Comparison of ENCODE assay signal across 10 cellular contexts in genomic region chr11:70272009-70272408, GRCh38. TPM values are rescaled to one million over a fixed set of nuclear protein-coding genes. Genes with fewer than 3 reads are reported as not detected.
DNase-seq lines count a peak whose midpoint lies in the region; ATAC-seq and TF ChIP-seq lines count a peak whose summit lies in the region.
"Had no signal": no experiment of that assay in that cellular context is flagged by ENCODE, and none has a peak within 500 bp of the region (broad histone marks: within the 10 kb centered on the region; RNA-seq: fewer than 3 reads in every experiment).

No MANE protein-coding gene starts in this region.

- H2BK20ac ChIP-seq in IMR-90 (ENCODE audit: low read depth, low read length): no peak overlapping the region

- peaks cover 32 to 44% (median 33%) of the 10 kb centered on the region in 3 donors for H3K4me1 Mint-ChIP-seq in naive B cell

- no TSS peak for BruUV-seq in IMR-90 (replicated peaks; lab: Mats Ljungman, UMichigan)

- DNase-seq in IMR-90 (no peak), breast epithelium (ENCODE audit: low spot score in 2 of 2) (no peak), naive B cell (no peak), SIG-M5 treated with dmso at 0.1 percent for 504 hours (lab: John Stamatoyannopoulos, UW; ENCODE audit: unreplicated experiment) (no peak), OCI-M1 (lab: John Stamatoyannopoulos, UW) (no peak)
- DNase-seq: GF-D8, NCI-H2029 treated with DMSO at 0.1 percent for 48 hours had no signal

- H3K4me2 ChIP-seq in BLaER1 (peak overlapping the region; percentile 98), IMR-90 (ENCODE audit: low read depth, low read length) (peak overlapping the region; percentile 3; the same call in 1 of the 2 replicates)

- no peak overlapping the region for H2AK9ac ChIP-seq in IMR-90 (replicated peaks; ENCODE audit: low read depth, low read length, poor library complexity)

- WGBS in IMR-90 (ENCODE audit: extremely low coverage in 2 of 2, insufficient read length in 1 of 2), 2 experiments: 89% methylated on average over 3 of the region's 7 CpGs; no CpG with 5 or more reads in 1 of the 2 experiments

- TF ChIP-seq RAD21 in IMR-90 (IDR thresholded peaks at IDR 0.05; ENCODE audit: low read length): no peak

- H3K4me3 ChIP-seq in BLaER1 (no peak overlapping the region), IMR-90 (ENCODE audit: insufficient read depth, low read depth, low read length) (no peak overlapping the region), breast epithelium (peak overlapping the region in 2 of 3 donors; percentile 86 to 98)

- H4K8ac ChIP-seq in IMR-90 (ENCODE audit: low read depth in 2 of 2, low read length in 2 of 2): no peak overlapping the region

- no peak overlapping the region for H2AK5ac ChIP-seq in IMR-90 (ENCODE audit: low read depth, low read length)

- dilution Hi-C loops in IMR-90 (cut with HindIII; ENCODE audit: low sequenced_read_pairs, unreplicated experiment): no loop called here

- no peak overlapping the region for H2BK120ac ChIP-seq in IMR-90 (ENCODE audit: low read depth, low read length)

- H3K4me1 ChIP-seq in BLaER1 (peaks cover 30% of the 10 kb centered on the region), IMR-90 (ENCODE audit: control insufficient read depth, insufficient read depth, low read length) (peaks cover 5% of the 10 kb centered on the region; the same call in 1 of the 2 replicates), breast epithelium (peaks cover 0 to 13% of the 10 kb centered on the region in 2 donors)

- no peaks in the 10 kb centered on the region for H3K27me3 ChIP-seq in BLaER1
- H3K27me3 ChIP-seq in IMR-90 (ENCODE audit: control insufficient read depth, insufficient read depth, low read length): peaks cover 11% of the 10 kb centered on the region
- no peaks in the 10 kb centered on the region for H3K27me3 ChIP-seq in breast epithelium

- ATAC-seq in IMR-90 (ENCODE audit: low read depth) (no peak), naive B cell (ENCODE audit: low read depth in 2 of 2) (no peak), HG03159 (IDR thresholded peaks at IDR 0.05; ENCODE audit: unreplicated experiment) (no peak), HG03342 (IDR thresholded peaks at IDR 0.05; ENCODE audit: unreplicated experiment) (no peak)

- peaks cover 0 to 24% of the 10 kb centered on the region in 2 donors for H3K36me3 Mint-ChIP-seq in naive B cell

- H4K5ac ChIP-seq in IMR-90 (ENCODE audit: low read depth, low read length): no peak overlapping the region

- no peak overlapping the region; the same call in 1 of the 2 replicates for H3K23ac ChIP-seq in IMR-90 (ENCODE audit: low read depth, low read length)

- H3K36me3 ChIP-seq in BLaER1 (peaks cover 46% of the 10 kb centered on the region), IMR-90 (ENCODE audit: control insufficient read depth, insufficient read depth, low read length) (peaks cover 17% of the 10 kb centered on the region), breast epithelium (no peaks in the 10 kb centered on the region)

- no peak overlapping the region for H2BK5ac ChIP-seq in IMR-90 (ENCODE audit: low read depth, low read length, poor library complexity, severe bottlenecking)

- TF ChIP-seq POLR2A in IMR-90 (IDR thresholded peaks at IDR 0.05; ENCODE audit: low read depth, low read length) (no peak), breast epithelium (IDR thresholded peaks at IDR 0.05) (no peak)

- no peak overlapping the region for H3K56ac ChIP-seq in IMR-90 (ENCODE audit: extremely low read depth, insufficient read depth, low read length)

- POLR2A ChIA-PET in IMR-90 (lab: Charles Lee; ENCODE audit: unreplicated experiment): interaction anchor here (0.7 kb wide), 1 partner anchor 1585 kb away, joined by 6 read pairs; no protein-coding TSS in a partner anchor

- TF ChIP-seq CTCF in IMR-90 (conservative IDR thresholded peaks at IDR 0.05; ENCODE audit: low read depth, low read length) (no peak), breast epithelium (IDR thresholded peaks at IDR 0.05) (no peak)

- intact Hi-C loops in IMR-90 (cut with micrococcal nuclease) (loop anchor here (5.0 kb wide), 1 partner anchor 125 kb away; the partner anchor contains the start of gene CTTN), breast epithelium (cut with DNase I; ENCODE audit: low total_unique reads) (loop anchor here (1.0 kb wide), 1 partner anchor 19 kb away; no protein-coding TSS in a partner anchor)

- peaks cover 0 to 21% (median 5%) of the 10 kb centered on the region in 3 donors for H3K27me3 Mint-ChIP-seq in naive B cell

- peaks cover 25 to 49% of the 10 kb centered on the region in 2 experiments for H3K79me1 ChIP-seq in IMR-90 (ENCODE audit: low read depth in 1 of 2, low read length in 2 of 2)

- H3K9me1 ChIP-seq in IMR-90 (ENCODE audit: insufficient read depth, low read length): peaks cover 6% of the 10 kb centered on the region; the same call in 1 of the 2 replicates

- peaks cover 63% of the 10 kb centered on the region for H4K20me1 ChIP-seq in BLaER1
- peaks cover 22% of the 10 kb centered on the region for H4K20me1 ChIP-seq in IMR-90 (ENCODE audit: insufficient read depth, low read length)

- no peak overlapping the region for H3K4ac ChIP-seq in IMR-90 (ENCODE audit: low read depth, low read length)

- no peak overlapping the region for H2AFZ ChIP-seq in IMR-90 (replicated peaks; ENCODE audit: low read length, poor library complexity)

- in situ Hi-C loops in IMR-90 (cut with MboI; ENCODE audit: low sequenced_read_pairs): no loop called here

- CTCF ChIA-PET in IMR-90 (lab: Yijun Ruan, JAX): interaction anchor here (0.5 kb wide), 1 partner anchor 362 kb away, joined by 4 read pairs; no protein-coding TSS in a partner anchor

- H3K18ac ChIP-seq in IMR-90 (ENCODE audit: low read depth, low read length): no peak overlapping the region

- no peak overlapping the region for H2BK15ac ChIP-seq in IMR-90 (ENCODE audit: low read depth, low read length)

- peak overlapping the region; percentile 20; the same call in 1 of the 2 replicates for H3K9ac ChIP-seq in BLaER1
- no peak overlapping the region for H3K9ac ChIP-seq in IMR-90 (ENCODE audit: low read depth, low read length)

- peak overlapping the region in 1 of 6 donors; percentile 24 for H3K27ac Mint-ChIP-seq in naive B cell

- peak overlapping the region in 7 of 8 donors; percentile 57 to 96 (median 81) for H3K4me3 Mint-ChIP-seq in naive B cell

- H3K27ac ChIP-seq in BLaER1 (no peak overlapping the region), IMR-90 (ENCODE audit: insufficient read depth, low read length) (no peak overlapping the region), breast epithelium (no peak overlapping the region)

- H4K91ac ChIP-seq in IMR-90 (ENCODE audit: insufficient read depth, low read depth, low read length): no peak overlapping the region

- H3K9me3 Mint-ChIP-seq in naive B cell: no peaks in the 10 kb centered on the region

- H3K9me3 ChIP-seq in BLaER1 (no peaks in the 10 kb centered on the region), IMR-90 (ENCODE audit: control insufficient read depth, insufficient read depth, low read length) (no peaks in the 10 kb centered on the region), breast epithelium (no peaks in the 10 kb centered on the region)

- no peak overlapping the region for H3K14ac ChIP-seq in IMR-90 (replicated peaks; ENCODE audit: low read depth, low read length)

TF ChIP-seq in IMR-90, 13 proteins besides CTCF, POLR2A, EP300 and RAD21:
- TF ChIP-seq CEBPB (IDR thresholded peaks at IDR 0.05; ENCODE audit: low read depth, low read length) (no peak), NFE2L2 (IDR thresholded peaks at IDR 0.05; ENCODE audit: low read depth, low read length) (no peak), BHLHE40 (IDR thresholded peaks at IDR 0.05; ENCODE audit: low read depth, low read length) (no peak), SMC3 (IDR thresholded peaks at IDR 0.05; ENCODE audit: low read depth, low read length) (no peak), MAZ (IDR thresholded peaks at IDR 0.05; ENCODE audit: borderline replicate concordance, low read depth, low read length) (no peak), USF2 (IDR thresholded peaks at IDR 0.05; ENCODE audit: low read depth, low read length) (no peak), MAFK (IDR thresholded peaks at IDR 0.05; ENCODE audit: low read depth, low read length) (no peak), ELK1 (IDR thresholded peaks at IDR 0.05; ENCODE audit: borderline replicate concordance, low read depth, low read length) (no peak), MXI1 (IDR thresholded peaks at IDR 0.05; ENCODE audit: borderline replicate concordance, low read depth, low read length) (no peak), FOS (IDR thresholded peaks at IDR 0.05; ENCODE audit: low read depth, low read length) (no peak), CHD1 (IDR thresholded peaks at IDR 0.05; ENCODE audit: low read depth, low read length) (no peak), RFX5 (IDR thresholded peaks at IDR 0.05; ENCODE audit: low read depth, low read length) (no peak), RCOR1 (IDR thresholded peaks at IDR 0.05; ENCODE audit: insufficient replicate concordance, low read length) (no peak)

RNA-seq across cellular contexts. Expression of gene PPFIA1, which starts 1.5 kb away (rescaled TPM):
- total RNA-seq in IMR-90 (2012; rRNA removed): 25.6 and 33.9 TPM in 2 replicates
- polyA plus RNA-seq in IMR-90 (2012; rRNA removed): 37.2 and 46.4 TPM in 2 replicates
- 18.8 and 31.7 TPM in 2 replicates for polyA plus RNA-seq in IMR-90 (2012; cell fraction: cytosol; rRNA removed)
- 64.7 and 95.6 TPM in 2 replicates for polyA plus RNA-seq in IMR-90 (2012; cell fraction: nucleus; rRNA removed; ENCODE audit: low replicate concordance)
- total RNA-seq in breast epithelium: 10 to 100 TPM; 52.2 to 80.8 (median 78.0) TPM
- polyA plus RNA-seq in naive B cell (ENCODE audit: low read depth in 6 of 6): 10 to 100 TPM in 3 of 6 donors, 1 to 10 TPM in 3; 5.9 to 16.1 (median 11.6) TPM

Comparison
In these comparisons a context has a peak if more than half of its experiments do, and no peak if none do; other contexts are left out.
1. H3K4me3 ChIP-seq: peak in breast epithelium (2 of 3); none in BLaER1 (single experiment) and IMR-90 (single experiment).